8 cellular contexts compared by ENCODE assay signal in the genomic region with DNA sequence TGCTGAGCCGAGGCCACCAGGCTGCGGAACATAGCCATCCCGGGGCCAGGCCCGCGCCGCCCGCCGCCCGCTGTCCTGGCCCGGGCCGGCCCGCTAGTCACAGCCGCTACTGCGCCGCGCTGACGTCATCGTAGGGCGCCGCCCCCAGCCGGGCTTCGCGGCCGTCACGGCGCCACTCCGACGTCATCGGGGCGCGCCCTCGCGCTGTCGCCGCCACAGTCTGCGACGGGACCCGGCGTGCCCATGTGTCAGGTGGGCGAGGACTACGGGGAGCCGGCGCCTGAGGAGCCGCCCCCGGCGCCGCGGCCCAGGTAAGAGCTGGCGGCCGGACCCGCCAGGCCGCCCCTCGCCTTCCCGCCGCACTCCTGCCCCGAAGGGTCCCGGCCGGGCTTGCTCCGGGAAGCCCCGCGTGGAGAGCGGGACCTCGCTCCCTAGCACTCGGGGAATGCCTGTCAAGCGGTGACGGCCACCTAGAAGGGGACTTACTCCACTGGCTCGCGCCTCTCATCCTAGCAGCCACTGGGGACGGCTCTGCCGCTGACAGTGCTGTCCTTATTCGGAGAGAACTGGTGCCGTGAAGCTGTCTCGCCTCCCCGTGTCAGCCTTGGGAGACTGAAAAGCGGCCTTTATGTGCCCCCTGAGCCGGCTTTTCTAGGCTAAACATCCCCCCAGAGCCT. TPM values are rescaled to one million over a fixed set of nuclear protein-coding genes. Genes with fewer than 3 reads are reported as not detected.
A peak's percentile ranks its signal among the peaks of the same experiment; 100 is the strongest.
DNase-seq lines count a peak whose midpoint lies in the region; ATAC-seq and TF ChIP-seq lines count a peak whose summit lies in the region.

TSS of gene CTU2 (plus strand) at position 216 of the 677 bp plus-strand sequence. CDS start at position 244, 28 bp downstream.
A gene with protein sequence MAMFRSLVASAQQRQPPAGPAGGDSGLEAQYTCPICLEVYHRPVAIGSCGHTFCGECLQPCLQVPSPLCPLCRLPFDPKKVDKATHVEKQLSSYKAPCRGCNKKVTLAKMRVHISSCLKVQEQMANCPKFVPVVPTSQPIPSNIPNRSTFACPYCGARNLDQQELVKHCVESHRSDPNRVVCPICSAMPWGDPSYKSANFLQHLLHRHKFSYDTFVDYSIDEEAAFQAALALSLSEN (minus strand): TSS at position 121 of the 677 bp plus-strand sequence. CDS start 83 bp downstream, at position 38.

- H3K4me1 Mint-ChIP-seq in IgD-negative memory B cell (peaks cover 32 to 37% (median 35%) of the 10 kb centered on the region in 3 donors), nephron (peaks cover 20% of the 10 kb centered on the region)

- DNase-seq in DMS153 (lab: John Stamatoyannopoulos, UW), result peak; percentile 56
- DNase-seq in activated effector memory CD4-positive, alpha-beta T cell treated with Interleukin-2 at 50 U/mL for 16 hours, result peak; percentile 83
- DNase-seq in fibroblast of the aortic adventitia (ENCODE audit: low read depth), result peak; percentile 81
- peak; percentile 98 for DNase-seq in stimulated activated naive CD8-positive, alpha-beta T cell treated with anti-CD3 and anti-CD28 coated beads, Interleukin-15, Interleukin-2, amounts not matched to agents 100 U/mL and 50 U/mL, for 24 hours

- H3K27me3 Mint-ChIP-seq in IgD-negative memory B cell (no peaks in the 10 kb centered on the region), nephron (ENCODE audit: low read depth) (no peaks in the 10 kb centered on the region)

- H3K9me3 Mint-ChIP-seq in IgD-negative memory B cell (no peaks in the 10 kb centered on the region), nephron (no peaks in the 10 kb centered on the region)

- TF ChIP-seq CTCF in fibroblast of the aortic adventitia (IDR thresholded peaks at IDR 0.05; ENCODE audit: insufficient read depth, low read length), result no peak
- no peak for TF ChIP-seq CTCF in nephron (IDR thresholded peaks at IDR 0.05; ENCODE audit: unreplicated experiment in 3 of 3)

- H3K4me3 Mint-ChIP-seq in IgD-negative memory B cell, result peak within 1 kb of the TSS; percentile 87 to 94 (median 94)
- peak within 1 kb of the TSS; percentile 84 to 88 (median 85) for H3K4me3 Mint-ChIP-seq in nephron

- no peaks in the 10 kb centered on the region for H3K36me3 Mint-ChIP-seq in IgD-negative memory B cell
- H3K36me3 Mint-ChIP-seq in nephron (ENCODE audit: low read depth), result no peaks in the 10 kb centered on the region

- H3K27ac Mint-ChIP-seq in IgD-negative memory B cell, result peak within 1 kb of the TSS; percentile 92 to 97 (median 96)
- H3K27ac Mint-ChIP-seq in nephron, result peak within 1 kb of the TSS in 1 of 3 experiments; percentile 67

- TF ChIP-seq POLR2A in Raji (IDR thresholded peaks at IDR 0.05; ENCODE audit: insufficient read depth, low read depth, low read length), result peak; percentile 76

- peak; percentile 55 for ATAC-seq in GM21526 (IDR thresholded peaks at IDR 0.05; ENCODE audit: low FRiP score, unreplicated experiment)
- peak; percentile 71 for ATAC-seq in stimulated activated naive CD8-positive, alpha-beta T cell treated with anti-CD3 and anti-CD28 coated beads, Interleukin-15, Interleukin-2, amounts not matched to agents 100 U/mL and 50 U/mL, for 24 hours

- peak within 1 kb of the TSS; percentile 96 for H3K4me3 ChIP-seq in fibroblast of the aortic adventitia (ENCODE audit: low read depth, low read length)

RNA-seq across cellular contexts. Expression of gene CTU2, which starts in this region (rescaled TPM):
- polyA plus RNA-seq in IgD-negative memory B cell, result 12.1 TPM
- total RNA-seq in fibroblast of the aortic adventitia (ENCODE audit: low replicate concordance), result 4.3 and 15.2 TPM in 2 replicates

RNA-seq across cellular contexts. Expression of the second gene that starts in this region (rescaled TPM):
- 33.9 TPM for polyA plus RNA-seq in IgD-negative memory B cell
- total RNA-seq in fibroblast of the aortic adventitia (ENCODE audit: low replicate concordance), result 10.2 and 14.1 TPM in 2 replicates

Comparison
In these comparisons a context has a peak if more than half of its experiments do, and no peak if none do; other contexts are left out.
1. Peak in every context shown above with its lines: DNase-seq, ATAC-seq and H3K4me3 ChIP-seq.